ENCODE assay signal across 8 cellular contexts in genomic region chr1:28915036-28915895, GRCh38. TPM values are rescaled to one million over a fixed set of nuclear protein-coding genes. Genes with fewer than 3 reads are reported as not detected.
DNase-seq lines count a peak whose midpoint lies in the region; ATAC-seq and TF ChIP-seq lines count a peak whose summit lies in the region.

No MANE protein-coding gene starts in this region.

- H3K4me1 Mint-ChIP-seq in glutamatergic neuron (ENCODE audit: low read depth, unreplicated experiment) = peaks cover 35% of the 10 kb centered on the region

- peaks cover 16% of the 10 kb centered on the region for H3K9me3 Mint-ChIP-seq in glutamatergic neuron (ENCODE audit: unreplicated experiment)

- H3K36me3 Mint-ChIP-seq in glutamatergic neuron (ENCODE audit: unreplicated experiment) = no peaks in the 10 kb centered on the region

- peak overlapping the region; percentile 58 for H3K4me3 ChIP-seq in retinal pigment epithelial cell (ENCODE audit: low read length)

- TF ChIP-seq CTCF in glutamatergic neuron (IDR thresholded peaks at IDR 0.05; ENCODE audit: partially characterized antibody, unreplicated experiment) (no peak), retinal pigment epithelial cell (conservative IDR thresholded peaks at IDR 0.05; ENCODE audit: low read depth, low read length) (no peak)

- H3K27ac Mint-ChIP-seq in glutamatergic neuron (ENCODE audit: unreplicated experiment) = peak overlapping the region; percentile 100

- H3K4me3 Mint-ChIP-seq in glutamatergic neuron (ENCODE audit: unreplicated experiment) = peak overlapping the region; percentile 97

- ATAC-seq in HG02981 (IDR thresholded peaks at IDR 0.05; ENCODE audit: unreplicated experiment) (peak; percentile 9), HG02571 (IDR thresholded peaks at IDR 0.05; ENCODE audit: unreplicated experiment) (no peak), GM18870 (IDR thresholded peaks at IDR 0.05; ENCODE audit: unreplicated experiment) (no peak)

- H3K27me3 Mint-ChIP-seq in glutamatergic neuron (ENCODE audit: unreplicated experiment) = peaks cover 17% of the 10 kb centered on the region

- DNase-seq in Daoy (ENCODE audit: low read depth) = peak; percentile 69
- DNase-seq in RKO (ENCODE audit: low spot score) = peak; percentile 63
- peak; percentile 58 for DNase-seq in activated naive CD4-positive, alpha-beta T cell treated with Interleukin-2 at 50 U/mL for 16 hours
- peak; percentile 55 for DNase-seq in glutamatergic neuron
- no peak for DNase-seq in retinal pigment epithelial cell (ENCODE audit: low read depth)

RNA-seq across cellular contexts. Expression of gene EPB41, which starts 0.9 kb away (rescaled TPM):
- total RNA-seq in Daoy (2014; rRNA removed; shearing (Covaris generic)) = 34.5 and 36.5 TPM in 2 replicates
- 213 TPM for total RNA-seq in glutamatergic neuron (ENCODE audit: unreplicated experiment)
